8 cellular contexts compared by ENCODE assay signal in genomic region chr11:16607675-16608644, GRCh38.
DNase-seq lines count a peak whose midpoint lies in the region; ATAC-seq, FAIRE-seq and TF ChIP-seq lines count a peak whose summit lies in the region.

No MANE protein-coding gene starts in this region.

- H3K4me3 ChIP-seq in breast epithelium (peak overlapping the region; percentile 46 to 70 (median 54)), kidney (ENCODE audit: low read length in 2 of 2) (peak overlapping the region; percentile 92 to 93), testis (peak overlapping the region; percentile 64 to 75)

- H3K27ac ChIP-seq in breast epithelium (no peak overlapping the region), kidney (ENCODE audit: low read depth in 2 of 2, low read length in 2 of 2) (peak overlapping the region; percentile 76 to 87), testis (peak overlapping the region; percentile 78 to 82)

- H3K36me3 ChIP-seq in breast epithelium (no peaks in the 10 kb centered on the region), kidney (ENCODE audit: control insufficient read depth in 1 of 2, insufficient read depth in 2 of 2, low read length in 2 of 2) (no peaks in the 10 kb centered on the region), testis (ENCODE audit: low read depth, missing control alignments) (no peaks in the 10 kb centered on the region)

- H3K4me1 ChIP-seq in breast epithelium (peaks cover 0 to under 1% of the 10 kb centered on the region in 2 donors), kidney (ENCODE audit: control insufficient read depth in 1 of 2, insufficient read depth in 1 of 2, low read depth in 1 of 2, low read length in 2 of 2) (peaks cover 0 to 4% of the 10 kb centered on the region in 2 donors), testis (peaks cover 28% of the 10 kb centered on the region)

- TF ChIP-seq POLR2A in breast epithelium (IDR thresholded peaks at IDR 0.05) = no peak
- no peak for TF ChIP-seq POLR2A in testis (IDR thresholded peaks at IDR 0.05)

- DNase-seq in AG08396 (ENCODE audit: low spot score) = peak; percentile 80
- DNase-seq in NCI-H1105 (lab: John Stamatoyannopoulos, UW) = peak; percentile 97
- no peak for DNase-seq in breast epithelium (ENCODE audit: low spot score in 2 of 2)
- DNase-seq in kidney = peak; percentile 84
- peak; percentile 89 for DNase-seq in testis
- no peak for DNase-seq in stimulated activated naive CD4-positive, alpha-beta T cell (lab: John Stamatoyannopoulos, UW)

- ATAC-seq in HG03378 (IDR thresholded peaks at IDR 0.05; ENCODE audit: unreplicated experiment) (no peak), GM21381 (IDR thresholded peaks at IDR 0.05; ENCODE audit: unreplicated experiment) (no peak)

- intact Hi-C loops in breast epithelium (cut with DNase I; ENCODE audit: low total_unique reads) = loop anchor here (10.0 kb wide), 1 partner anchor 953 kb away; no protein-coding TSS in a partner anchor
- intact Hi-C loops in kidney (cut with DNase I) = loop anchor here (10.0 kb wide), 1 partner anchor 963 kb away; no protein-coding TSS in a partner anchor
- intact Hi-C loops in testis (cut with DNase I; ENCODE audit: low total_unique reads) = no loop called here

- TF ChIP-seq CTCF in breast epithelium (IDR thresholded peaks at IDR 0.05) = no peak
- no peak for TF ChIP-seq CTCF in kidney (IDR thresholded peaks at IDR 0.05; ENCODE audit: borderline replicate concordance, extremely low read depth, insufficient read depth)
- no peak for TF ChIP-seq CTCF in testis (IDR thresholded peaks at IDR 0.05)

- H3K9me3 ChIP-seq in breast epithelium = no peaks in the 10 kb centered on the region
- no peaks in the 10 kb centered on the region for H3K9me3 ChIP-seq in kidney (ENCODE audit: control insufficient read depth in 1 of 2, low read length in 2 of 2)
- no peaks in the 10 kb centered on the region for H3K9me3 ChIP-seq in testis

- FAIRE-seq in kidney (lab: Jason Lieb, UNC) = no peak

- 20% methylated on average over 25 of the region's 25 CpGs for WGBS in testis, 2 donors

- peak overlapping the region; percentile 22 to 90 for H3K9ac ChIP-seq in kidney (ENCODE audit: low read length in 2 of 2)

- H3K27me3 ChIP-seq in breast epithelium (peaks cover 3 to 93% of the 10 kb centered on the region in 2 donors), testis (no peaks in the 10 kb centered on the region)

Comparison
In these comparisons a context has a peak if more than half of its experiments do, and no peak if none do; other contexts are left out.
1. DNase-seq: peak in AG08396 (single experiment), NCI-H1105 (single experiment), kidney (single experiment) and testis (single experiment); none in breast epithelium (0 of 2) and stimulated activated naive CD4-positive, alpha-beta T cell (0 of 6).
2. H3K27ac ChIP-seq: peak in kidney (2 of 2) and testis (2 of 2); none in breast epithelium (0 of 2).
3. Peak in every context shown above with its lines, with median percentiles within 50 percentile points of each other: H3K4me3 ChIP-seq.